In the genomic region with DNA sequence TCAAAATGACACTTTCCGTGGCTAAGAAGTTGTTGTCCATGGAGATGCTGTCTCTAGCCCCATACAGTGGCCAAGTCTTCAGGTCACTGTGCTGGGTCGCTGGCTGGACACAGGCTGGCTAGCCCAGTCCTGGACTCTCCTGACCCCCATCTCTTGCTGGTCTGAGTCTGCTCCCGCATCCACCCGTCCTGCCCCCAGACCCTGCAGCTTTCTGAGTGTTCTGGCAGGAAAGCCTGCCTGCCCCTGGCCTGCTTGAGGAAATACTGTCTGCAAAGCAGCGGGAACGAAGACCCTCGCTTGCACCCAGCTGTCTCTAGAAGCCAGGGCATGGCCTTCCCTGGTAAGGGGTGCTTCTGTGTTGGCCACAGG, we compare ENCODE assay signal across 12 cellular contexts. TPM values are rescaled to one million over a fixed set of nuclear protein-coding genes. Genes with fewer than 3 reads are reported as not detected.
DNase-seq lines count a peak whose midpoint lies in the region; ATAC-seq and TF ChIP-seq lines count a peak whose summit lies in the region.
"Had no signal": no experiment of that assay in that cellular context is flagged by ENCODE, and none has a peak within 500 bp of the region (broad histone marks: within the 10 kb centered on the region; RNA-seq: fewer than 3 reads in every experiment).

No MANE protein-coding gene starts in this region.

- peak overlapping the region; percentile 82 for H3K4me3 Mint-ChIP-seq in chondrocyte (ENCODE audit: unreplicated experiment)

- no peaks in the 10 kb centered on the region for H3K36me3 ChIP-seq in heart left ventricle
- H3K36me3 ChIP-seq in muscle layer of colon (ENCODE audit: insufficient read depth, low read length) = no peaks in the 10 kb centered on the region
- no peaks in the 10 kb centered on the region for H3K36me3 ChIP-seq in vagina

- no peak overlapping the region for H3K27ac Mint-ChIP-seq in chondrocyte (ENCODE audit: unreplicated experiment)
- H3K27ac Mint-ChIP-seq: stimulated activated naive CD8-positive, alpha-beta T cell treated with anti-CD3 and anti-CD28 coated beads, Interleukin-15, Interleukin-2, amounts not matched to agents 100 ng/mL and 50 ng/mL, for 24 hours had no signal

- TF ChIP-seq CTCF in heart left ventricle (IDR thresholded peaks at IDR 0.05) = no peak
- TF ChIP-seq CTCF in chondrocyte (IDR thresholded peaks at IDR 0.05) = no peak
- TF ChIP-seq CTCF in vagina (IDR thresholded peaks at IDR 0.05) = no peak

- H3K4me1 ChIP-seq in heart left ventricle (peaks cover 0 to 58% (median 14%) of the 10 kb centered on the region in 12 donors), right cardiac atrium (ENCODE audit: control insufficient read depth, insufficient read depth, low read length) (peaks cover 4% of the 10 kb centered on the region), muscle layer of colon (ENCODE audit: insufficient read depth, low read length) (no peaks in the 10 kb centered on the region), vagina (peaks cover 16% of the 10 kb centered on the region)

- ATAC-seq in heart left ventricle (no peak), right cardiac atrium (no peak), GM21737 (IDR thresholded peaks at IDR 0.05; ENCODE audit: unreplicated experiment) (no peak)
- ATAC-seq: activated CD4-positive, CD25-positive, alpha-beta regulatory T cell treated with anti-CD3 and anti-CD28 coated beads, Interleukin-2, amount 50 U/mL, for 24 hours had no signal

- H3K4me1 Mint-ChIP-seq in chondrocyte (ENCODE audit: low read depth) = peaks cover 42% of the 10 kb centered on the region

- peaks cover 0 to 14% (median 0%) of the 10 kb centered on the region in 9 donors for H3K27me3 ChIP-seq in heart left ventricle
- H3K27me3 ChIP-seq in right cardiac atrium (ENCODE audit: control insufficient read depth, insufficient read depth) = no peaks in the 10 kb centered on the region
- peaks cover 0 to 4% of the 10 kb centered on the region in 2 donors for H3K27me3 ChIP-seq in muscle layer of colon (ENCODE audit: control insufficient read depth in 1 of 2, insufficient read depth in 2 of 2, low read length in 2 of 2)
- no peaks in the 10 kb centered on the region for H3K27me3 ChIP-seq in vagina

- H3K36me3 Mint-ChIP-seq in chondrocyte (ENCODE audit: low read depth) = no peaks in the 10 kb centered on the region

- H3K9me3 ChIP-seq in heart left ventricle (no peaks in the 10 kb centered on the region), right cardiac atrium (ENCODE audit: control insufficient read depth, low read length) (no peaks in the 10 kb centered on the region), muscle layer of colon (ENCODE audit: low read length) (no peaks in the 10 kb centered on the region), vagina (no peaks in the 10 kb centered on the region)

- peak in 1 of 5 donors; percentile 16 for DNase-seq in heart left ventricle
- DNase-seq in right cardiac atrium = no peak
- DNase-seq in chondrocyte (ENCODE audit: low spot score) = no peak
- DNase-seq in vagina (ENCODE audit: extremely low spot score in 2 of 2) = peak; percentile 28 to 79
- no peak for DNase-seq in germinal center (ENCODE audit: low spot score)
- DNase-seq in SK-N-DZ (ENCODE audit: low spot score) = no peak
- DNase-seq: activated naive CD4-positive, alpha-beta T cell treated with Interleukin-2 at 50 U/mL for 16 hours; stimulated activated CD4-positive, alpha-beta T cell treated with anti-CD3 and anti-CD28 coated beads, Interleukin-12 subunit alpha, Interleukin-12 subunit beta, amount 100 ng/mL, for 4 hours had no signal

- H3K9ac ChIP-seq in muscle layer of colon (ENCODE audit: low read length) = no peak overlapping the region

- no peaks in the 10 kb centered on the region for H3K27me3 Mint-ChIP-seq in chondrocyte (ENCODE audit: low read depth)

- H3K4me3 ChIP-seq in heart left ventricle = peak overlapping the region; percentile 13 to 74 (median 54)
- no peak overlapping the region for H3K4me3 ChIP-seq in right cardiac atrium (ENCODE audit: low read length)
- H3K4me3 ChIP-seq in muscle layer of colon (ENCODE audit: low read depth in 1 of 2, low read length in 2 of 2) = peak overlapping the region; percentile 24 to 59
- H3K4me3 ChIP-seq in vagina = peak overlapping the region; percentile 42 to 47

- H3K9me3 Mint-ChIP-seq in chondrocyte (ENCODE audit: low read depth) = no peaks in the 10 kb centered on the region
- H3K9me3 Mint-ChIP-seq: stimulated activated naive CD8-positive, alpha-beta T cell treated with anti-CD3 and anti-CD28 coated beads, Interleukin-15, Interleukin-2, amounts not matched to agents 100 ng/mL and 50 ng/mL, for 24 hours had no signal

- intact Hi-C loops in heart left ventricle (cut with DNase I) (no loop called here), right cardiac atrium (cut with DNase I) (no loop called here), vagina (cut with DNase I) (no loop called here)

- WGBS in heart left ventricle, 4 donors = 55 to 78% (median 65%) methylated on average over 7 of the region's 7 CpGs
- 58% methylated on average over 7 of the region's 7 CpGs for WGBS in right cardiac atrium

- no peak for TF ChIP-seq POLR2A in heart left ventricle (IDR thresholded peaks at IDR 0.05)
- TF ChIP-seq POLR2A in vagina (IDR thresholded peaks at IDR 0.05) = no peak

- H3K27ac ChIP-seq in heart left ventricle = peak overlapping the region in 7 of 12 donors; percentile 31 to 66 (median 59)
- H3K27ac ChIP-seq in right cardiac atrium (ENCODE audit: low read length) = no peak overlapping the region
- no peak overlapping the region for H3K27ac ChIP-seq in muscle layer of colon (ENCODE audit: low read depth, low read length)
- H3K27ac ChIP-seq in vagina = no peak overlapping the region

RNA-seq across cellular contexts. Expression of gene ARHGAP22, which starts 0.8 kb away (rescaled TPM):
- total RNA-seq in heart left ventricle = 1 to 10 TPM; 1.1 to 9.5 (median 3.2) TPM
- polyA plus RNA-seq in heart left ventricle = 1 to 10 TPM; 1.5 to 2.2 TPM
- total RNA-seq in right cardiac atrium = 1 to 10 TPM; 3.1 to 6.5 (median 5.6) TPM
- 1.4 TPM for polyA plus RNA-seq in right cardiac atrium
- total RNA-seq in chondrocyte = 0.94 to 8.8 TPM (median 7.1 TPM) in 3 replicates
- 3.2 TPM for total RNA-seq in vagina
- polyA plus RNA-seq in SK-N-DZ (2014; cell fraction: cytosol; rRNA removed) = 9.1 and 10.3 TPM in 2 replicates
- 14.3 and 16.5 TPM in 2 replicates for polyA plus RNA-seq in SK-N-DZ (2014; cell fraction: nucleus; rRNA removed)

Comparison
In these comparisons a context has a peak if more than half of its experiments do, and no peak if none do; other contexts are left out.
1. H3K27ac ChIP-seq: peak in heart left ventricle (7 of 12); none in right cardiac atrium (single experiment), muscle layer of colon (single experiment) and vagina (single experiment).
2. DNase-seq: peak in vagina (2 of 2); none in right cardiac atrium (0 of 3), chondrocyte (single experiment), germinal center (single experiment) and SK-N-DZ (single experiment).